Comparison of ENCODE assay signal across 1 cellular context in the genomic region with DNA sequence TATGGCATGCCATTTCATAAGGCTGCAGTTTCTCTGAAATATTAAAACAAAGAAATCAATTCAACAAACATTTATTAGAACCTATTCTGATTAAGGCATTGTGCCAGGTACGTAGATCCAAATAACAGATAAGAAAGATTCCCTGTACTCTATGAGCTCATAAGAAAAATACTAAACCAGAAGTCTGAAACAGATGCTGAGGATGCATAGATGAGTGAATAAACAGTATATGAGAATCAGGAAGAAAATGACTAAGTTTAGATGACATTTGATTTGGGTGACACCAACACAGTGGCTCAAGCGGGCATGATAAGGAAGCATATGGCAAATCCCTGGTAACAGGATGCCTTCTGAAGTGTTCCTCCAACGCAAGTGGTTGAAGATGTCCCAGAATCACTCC.
TF ChIP-seq lines count a peak whose summit lies in the region.

No MANE protein-coding gene starts in this region.

TF ChIP-seq in SK-N-SH treated with all-trans-retinoic acid at 6 μM for 48 hours, 23 proteins besides CTCF, POLR2A, EP300 and RAD21 (continued from another document):
- TF ChIP-seq TSHZ2 (CRISPR knock-in tag; IDR thresholded peaks at IDR 0.05) (no peak), ZNF70 (CRISPR knock-in tag; IDR thresholded peaks at IDR 0.05) (no peak), ISL1 (CRISPR knock-in tag; IDR thresholded peaks at IDR 0.05) (no peak), ESRRG (CRISPR knock-in tag; IDR thresholded peaks at IDR 0.05) (no peak)
- TF ChIP-seq, protein P1, sequence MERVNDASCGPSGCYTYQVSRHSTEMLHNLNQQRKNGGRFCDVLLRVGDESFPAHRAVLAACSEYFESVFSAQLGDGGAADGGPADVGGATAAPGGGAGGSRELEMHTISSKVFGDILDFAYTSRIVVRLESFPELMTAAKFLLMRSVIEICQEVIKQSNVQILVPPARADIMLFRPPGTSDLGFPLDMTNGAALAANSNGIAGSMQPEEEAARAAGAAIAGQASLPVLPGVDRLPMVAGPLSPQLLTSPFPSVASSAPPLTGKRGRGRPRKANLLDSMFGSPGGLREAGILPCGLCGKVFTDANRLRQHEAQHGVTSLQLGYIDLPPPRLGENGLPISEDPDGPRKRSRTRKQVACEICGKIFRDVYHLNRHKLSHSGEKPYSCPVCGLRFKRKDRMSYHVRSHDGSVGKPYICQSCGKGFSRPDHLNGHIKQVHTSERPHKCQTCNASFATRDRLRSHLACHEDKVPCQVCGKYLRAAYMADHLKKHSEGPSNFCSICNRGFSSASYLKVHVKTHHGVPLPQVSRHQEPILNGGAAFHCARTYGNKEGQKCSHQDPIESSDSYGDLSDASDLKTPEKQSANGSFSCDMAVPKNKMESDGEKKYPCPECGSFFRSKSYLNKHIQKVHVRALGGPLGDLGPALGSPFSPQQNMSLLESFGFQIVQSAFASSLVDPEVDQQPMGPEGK (CRISPR knock-in tag; IDR thresholded peaks at IDR 0.05; ENCODE audit: borderline replicate concordance), result no peak
- TF ChIP-seq, protein P2, sequence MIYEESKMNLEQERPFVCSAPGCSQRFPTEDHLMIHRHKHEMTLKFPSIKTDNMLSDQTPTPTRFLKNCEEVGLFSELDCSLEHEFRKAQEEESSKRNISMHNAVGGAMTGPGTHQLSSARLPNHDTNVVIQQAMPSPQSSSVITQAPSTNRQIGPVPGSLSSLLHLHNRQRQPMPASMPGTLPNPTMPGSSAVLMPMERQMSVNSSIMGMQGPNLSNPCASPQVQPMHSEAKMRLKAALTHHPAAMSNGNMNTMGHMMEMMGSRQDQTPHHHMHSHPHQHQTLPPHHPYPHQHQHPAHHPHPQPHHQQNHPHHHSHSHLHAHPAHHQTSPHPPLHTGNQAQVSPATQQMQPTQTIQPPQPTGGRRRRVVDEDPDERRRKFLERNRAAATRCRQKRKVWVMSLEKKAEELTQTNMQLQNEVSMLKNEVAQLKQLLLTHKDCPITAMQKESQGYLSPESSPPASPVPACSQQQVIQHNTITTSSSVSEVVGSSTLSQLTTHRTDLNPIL (CRISPR knock-in tag; IDR thresholded peaks at IDR 0.05; ENCODE audit: low read depth), result no peak
